In genomic region chr9:37921546-37922300, GRCh38 we compare ENCODE assay signal across 2 cellular contexts.
TF ChIP-seq lines count a peak whose summit lies in the region.

No MANE protein-coding gene starts in this region.

TF ChIP-seq in WTC11, 78 proteins besides CTCF, POLR2A, EP300 and RAD21 (continued from another document):
- TF ChIP-seq, protein P1, sequence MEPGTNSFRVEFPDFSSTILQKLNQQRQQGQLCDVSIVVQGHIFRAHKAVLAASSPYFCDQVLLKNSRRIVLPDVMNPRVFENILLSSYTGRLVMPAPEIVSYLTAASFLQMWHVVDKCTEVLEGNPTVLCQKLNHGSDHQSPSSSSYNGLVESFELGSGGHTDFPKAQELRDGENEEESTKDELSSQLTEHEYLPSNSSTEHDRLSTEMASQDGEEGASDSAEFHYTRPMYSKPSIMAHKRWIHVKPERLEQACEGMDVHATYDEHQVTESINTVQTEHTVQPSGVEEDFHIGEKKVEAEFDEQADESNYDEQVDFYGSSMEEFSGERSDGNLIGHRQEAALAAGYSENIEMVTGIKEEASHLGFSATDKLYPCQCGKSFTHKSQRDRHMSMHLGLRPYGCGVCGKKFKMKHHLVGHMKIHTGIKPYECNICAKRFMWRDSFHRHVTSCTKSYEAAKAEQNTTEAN (CRISPR knock-in tag; IDR thresholded peaks at IDR 0.05): no peak
- no peak for TF ChIP-seq ZNF219 (CRISPR knock-in tag; IDR thresholded peaks at IDR 0.05; ENCODE audit: borderline replicate concordance)
- TF ChIP-seq ZNF317 (CRISPR knock-in tag; IDR thresholded peaks at IDR 0.05; ENCODE audit: borderline replicate concordance, low read depth): no peak
- no peak for TF ChIP-seq TP53 (CRISPR knock-in tag; IDR thresholded peaks at IDR 0.05)
- no peak for TF ChIP-seq ZNF416 (CRISPR knock-in tag; IDR thresholded peaks at IDR 0.05)
- no peak for TF ChIP-seq ZNF263 (CRISPR knock-in tag; IDR thresholded peaks at IDR 0.05; ENCODE audit: low read depth)

TF ChIP-seq in HepG2, 621 proteins besides CTCF, POLR2A, EP300 and RAD21 (continued from another document):
- TF ChIP-seq KIAA2018 (CRISPR knock-in tag; IDR thresholded peaks at IDR 0.05; ENCODE audit: borderline replicate concordance) (no peak), HNRNPLL (IDR thresholded peaks at IDR 0.05; ENCODE audit: low read depth, low read length, poor library complexity, severe bottlenecking) (no peak), NFYC (CRISPR knock-in tag; IDR thresholded peaks at IDR 0.05) (no peak)
- TF ChIP-seq, protein P2, sequence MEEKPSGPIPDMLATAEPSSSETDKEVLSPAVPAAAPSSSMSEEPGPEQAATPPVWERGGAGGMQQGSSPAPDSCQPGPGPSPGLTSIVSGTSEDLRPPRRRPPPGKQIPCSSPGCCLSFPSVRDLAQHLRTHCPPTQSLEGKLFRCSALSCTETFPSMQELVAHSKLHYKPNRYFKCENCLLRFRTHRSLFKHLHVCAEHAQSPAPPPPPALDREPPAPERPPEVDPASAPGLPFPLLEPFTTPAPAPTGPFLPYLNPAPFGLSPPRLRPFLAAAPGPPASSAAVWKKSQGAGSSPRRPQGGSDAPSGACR (CRISPR knock-in tag; IDR thresholded peaks at IDR 0.05): no peak
